Comparison of ENCODE assay signal across 23 cellular contexts in genomic region chr19:43591904-43592772, GRCh38. TPM values are rescaled to one million over a fixed set of nuclear protein-coding genes. Genes with fewer than 3 reads are reported as not detected.
"Had no signal": no experiment of that assay in that cellular context is flagged by ENCODE, and none has a peak within 500 bp of the region (broad histone marks: within the 10 kb centered on the region; RNA-seq: fewer than 3 reads in every experiment).

No MANE protein-coding gene starts in this region.

- H3K4me3 ChIP-seq: hepatocyte, lung, right atrium auricular region, tibial nerve, upper lobe of right lung, vagina had no signal

- H3K4me3 Mint-ChIP-seq: dendritic cell treated with granulocyte-macrophage colony-stimulating factor and Interleukin-4, amounts not matched to agents 40 ng/mL and 50 ng/mL, for 4 days; nephron progenitor cell; stimulated activated effector memory CD8-positive, alpha-beta T cell treated with anti-CD3 and anti-CD28 coated beads, Interleukin-12 subunit alpha, Interleukin-12 subunit beta, amount 100 ng/mL, for 72 hours had no signal

- H3K27me3 ChIP-seq: foreskin keratinocyte, hepatocyte, neutrophil, right atrium auricular region, tibial nerve, upper lobe of right lung, vagina had no signal

- H3K27ac ChIP-seq: foreskin keratinocyte, hepatocyte, neutrophil, right atrium auricular region, upper lobe of right lung, vagina had no signal

- ATAC-seq: foreskin keratinocyte; left colon; left ventricle myocardium superior; naive thymus-derived CD4-positive, alpha-beta T cell; stimulated activated effector memory CD8-positive, alpha-beta T cell treated with anti-CD3 and anti-CD28 coated beads, Interleukin-12 subunit alpha, Interleukin-12 subunit beta, amount 100 ng/mL, for 72 hours; stimulated activated naive CD8-positive, alpha-beta T cell treated with anti-CD3 and anti-CD28 coated beads, Interleukin-15, Interleukin-2, amounts not matched to agents 100 U/mL and 50 U/mL, for 24 hours; upper lobe of right lung had no signal

- FAIRE-seq: colon, endothelial cell of umbilical vein, small intestine had no signal

- H3K27ac Mint-ChIP-seq: dendritic cell treated with granulocyte-macrophage colony-stimulating factor and Interleukin-4, amounts not matched to agents 40 ng/mL and 50 ng/mL, for 4 days had no signal

- DNase-seq: erythroblast; foreskin keratinocyte; left colon; left ventricle myocardium superior; mesendoderm; naive thymus-derived CD4-positive, alpha-beta T cell; nephron progenitor cell; small intestine; stimulated activated CD4-positive, alpha-beta T cell treated with anti-CD3 and anti-CD28 coated beads, Interleukin-4, amount 100 ng/mL, for 1 hour; stimulated activated CD8-positive, alpha-beta memory T cell treated with anti-CD3 and anti-CD28 coated beads, Interleukin-4, amount 100 ng/mL, for 48 hours; stimulated activated naive CD8-positive, alpha-beta T cell treated with anti-CD3 and anti-CD28 coated beads, Interleukin-15, Interleukin-2, amounts not matched to agents 100 U/mL and 50 U/mL, for 24 hours; upper lobe of right lung had no signal

- H3K27me3 Mint-ChIP-seq: dendritic cell treated with granulocyte-macrophage colony-stimulating factor and Interleukin-4, amounts not matched to agents 40 ng/mL and 50 ng/mL, for 4 days had no signal

- H3K4me2 ChIP-seq: hepatocyte had no signal

- H2AFZ ChIP-seq: hepatocyte had no signal

- H3K9me3 Mint-ChIP-seq: dendritic cell treated with granulocyte-macrophage colony-stimulating factor and Interleukin-4, amounts not matched to agents 40 ng/mL and 50 ng/mL, for 4 days; nephron progenitor cell; stimulated activated effector memory CD8-positive, alpha-beta T cell treated with anti-CD3 and anti-CD28 coated beads, Interleukin-12 subunit alpha, Interleukin-12 subunit beta, amount 100 ng/mL, for 72 hours had no signal

- H3K9me3 ChIP-seq: neutrophil, right atrium auricular region, tibial nerve, upper lobe of right lung, vagina had no signal

- H3K4me1 ChIP-seq: foreskin keratinocyte had no signal

RNA-seq across cellular contexts. Expression of gene SRRM5, which starts 19.8 kb away (rescaled TPM):
- total RNA-seq: temporal lobe had no signal
